In genomic region chr3:114112696-114113095, GRCh38 we compare ENCODE assay signal across 30 cellular contexts. TPM values are rescaled to one million over a fixed set of nuclear protein-coding genes. Genes with fewer than 3 reads are reported as not detected.
DNase-seq lines count a peak whose midpoint lies in the region; ATAC-seq and TF ChIP-seq lines count a peak whose summit lies in the region.
"Had no signal": no experiment of that assay in that cellular context is flagged by ENCODE, and none has a peak within 500 bp of the region (broad histone marks: within the 10 kb centered on the region; RNA-seq: fewer than 3 reads in every experiment).

No MANE protein-coding gene starts in this region.

- H3K27me3 ChIP-seq in esophagus squamous epithelium (peaks cover 0 to 28% (median 0%) of the 10 kb centered on the region in 4 donors), right lobe of liver (no peaks in the 10 kb centered on the region)
- H3K27me3 ChIP-seq: neural progenitor cell, sigmoid colon, thyroid gland, uterus had no signal

- no peak for ATAC-seq in right lobe of liver
- ATAC-seq: activated CD4-positive, CD25-positive, alpha-beta regulatory T cell treated with anti-CD3 and anti-CD28 coated beads, Interleukin-2, amount 50 U/mL, for 24 hours; left colon had no signal

- CTCF ChIA-PET in HEK293T (lab: Yijun Ruan, JAX) = no interaction called here

- H3K27ac ChIP-seq in esophagus squamous epithelium (no peak overlapping the region), right lobe of liver (no peak overlapping the region)
- H3K27ac ChIP-seq: C4-2B, neural progenitor cell, PC-9, sigmoid colon, thyroid gland, uterus had no signal

- H3K36me3 ChIP-seq in esophagus squamous epithelium (no peaks in the 10 kb centered on the region), right lobe of liver (no peaks in the 10 kb centered on the region)
- H3K36me3 ChIP-seq: neural progenitor cell, sigmoid colon, thyroid gland, uterus had no signal

- H3K4me3 ChIP-seq in epithelial cell of esophagus (ENCODE audit: low read length) (no peak overlapping the region), esophagus squamous epithelium (no peak overlapping the region), right lobe of liver (no peak overlapping the region)
- H3K4me3 ChIP-seq: neural progenitor cell, PC-9, sigmoid colon, thyroid gland, uterus had no signal

- no peak for TF ChIP-seq POLR2A in esophagus squamous epithelium (IDR thresholded peaks at IDR 0.05)
- TF ChIP-seq POLR2A in right lobe of liver (IDR thresholded peaks at IDR 0.05) = no peak

- H3K9me3 ChIP-seq in esophagus squamous epithelium (no peaks in the 10 kb centered on the region), right lobe of liver (no peaks in the 10 kb centered on the region)
- H3K9me3 ChIP-seq: sigmoid colon, thyroid gland, uterus had no signal

- peak; percentile 29 for DNase-seq in Daoy (ENCODE audit: low read depth)
- peak; percentile 14 for DNase-seq in LHCN-M2 (ENCODE audit: low read depth)
- peak; percentile 6 for DNase-seq in epithelial cell of esophagus (ENCODE audit: low read depth)
- peak; percentile 18 for DNase-seq in renal cortical epithelial cell (ENCODE audit: low read depth)
- no peak for DNase-seq in esophagus squamous epithelium (lab: John Stamatoyannopoulos, UW)
- DNase-seq in right lobe of liver = no peak
- DNase-seq in HEK293T (ENCODE audit: extremely low spot score) = no peak
- DNase-seq: activated CD4-positive, alpha-beta T cell treated with anti-CD3 and anti-CD28 coated beads, Interleukin-2, amount 50 U/mL, for 48 hours; activated naive CD4-positive, alpha-beta T cell treated with Interleukin-2 at 50 U/mL for 16 hours; cerebellar nuclear complex; DMS79; GOT3; immature natural killer cell; KBM-7; left colon; MM.1S; NCI-H1105 treated with DMSO at 0.1 percent for 48 hours; NCI-H2029; NCI-H2227 treated with DMSO at 0.1 percent for 48 hours; NCI-H526 treated with DMSO at 0.1 percent for 48 hours; PC-9; Right ventricle myocardium superior; sigmoid colon; stimulated activated CD4-positive, alpha-beta T cell treated with anti-CD3 and anti-CD28 coated beads, Interleukin-4, amount 100 ng/mL, for 24 hours; T-helper 2 cell; thyroid gland; uterus had no signal

- no peak for TF ChIP-seq CTCF in epithelial cell of esophagus (IDR thresholded peaks at IDR 0.05; ENCODE audit: insufficient read depth, low read depth, low read length, missing control alignments)
- TF ChIP-seq CTCF in esophagus squamous epithelium (IDR thresholded peaks at IDR 0.05) = no peak
- TF ChIP-seq CTCF in right lobe of liver (IDR thresholded peaks at IDR 0.05) = no peak

- WGBS in esophagus squamous epithelium, 2 donors = 52 to 70% methylated on average over 4 to 6 of the region's 6 CpGs
- 63% methylated on average over 4 of the region's 6 CpGs for WGBS in right lobe of liver (ENCODE audit: insufficient coverage, low coverage, low lambda C conversion rate, missing lambda C conversion rate)

- POLR2A ChIA-PET in HEK293T (lab: Yijun Ruan, JAX) = no interaction called here

- H3K4me1 ChIP-seq in esophagus squamous epithelium (peaks cover 0 to 28% (median 5%) of the 10 kb centered on the region in 3 donors), right lobe of liver (no peaks in the 10 kb centered on the region)
- H3K4me1 ChIP-seq: sigmoid colon, thyroid gland, uterus had no signal

- intact Hi-C loops in esophagus squamous epithelium (cut with DNase I) = no loop called here
- intact Hi-C loops in right lobe of liver (cut with DNase I) = no loop called here

TF ChIP-seq in HEK293T, 16 proteins besides CTCF, POLR2A, EP300 and RAD21:
- TF ChIP-seq, protein P1, sequence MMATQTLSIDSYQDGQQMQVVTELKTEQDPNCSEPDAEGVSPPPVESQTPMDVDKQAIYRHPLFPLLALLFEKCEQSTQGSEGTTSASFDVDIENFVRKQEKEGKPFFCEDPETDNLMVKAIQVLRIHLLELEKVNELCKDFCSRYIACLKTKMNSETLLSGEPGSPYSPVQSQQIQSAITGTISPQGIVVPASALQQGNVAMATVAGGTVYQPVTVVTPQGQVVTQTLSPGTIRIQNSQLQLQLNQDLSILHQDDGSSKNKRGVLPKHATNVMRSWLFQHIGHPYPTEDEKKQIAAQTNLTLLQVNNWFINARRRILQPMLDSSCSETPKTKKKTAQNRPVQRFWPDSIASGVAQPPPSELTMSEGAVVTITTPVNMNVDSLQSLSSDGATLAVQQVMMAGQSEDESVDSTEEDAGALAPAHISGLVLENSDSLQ (IDR thresholded peaks at IDR 0.05) = no peak

RNA-seq across cellular contexts. Expression of gene QTRT2, which starts 56.2 kb away (rescaled TPM):
- total RNA-seq in Daoy (2014; rRNA removed; shearing (Covaris generic)) = 37.0 and 82.4 TPM in 2 replicates
- 14.9 and 16.8 TPM in 2 replicates for total RNA-seq in LHCN-M2 (2014; rRNA removed)
- 4.2 TPM for polyA plus RNA-seq in LHCN-M2 (2012)
- total RNA-seq in renal cortical epithelial cell = 21.0 and 24.3 TPM in 2 replicates
- total RNA-seq in esophagus squamous epithelium = 10 to 100 TPM in 3 of 4 donors, 1 to 10 TPM in 1; 7.5 to 18.2 (median 15.6) TPM
- 1 to 10 TPM; 6.3 to 9.8 (median 7.8) TPM for total RNA-seq in right lobe of liver

RNA-seq across cellular contexts. Expression of gene CCDC191, which starts 56.4 kb away (rescaled TPM):
- total RNA-seq in Daoy (2014; rRNA removed; shearing (Covaris generic)) = 1.1 and 2.7 TPM in 2 replicates
- 0.51 and 1.3 TPM in 2 replicates for total RNA-seq in LHCN-M2 (2014; rRNA removed)
- polyA plus RNA-seq in LHCN-M2 (2012) = 0.29 TPM
- 1.6 and 6.4 TPM in 2 replicates for total RNA-seq in renal cortical epithelial cell
- 1 to 10 TPM in 3 of 4 donors, under 1 TPM in 1; 0.92 to 3.6 (median 1.8) TPM for total RNA-seq in esophagus squamous epithelium
- total RNA-seq in right lobe of liver = 1 to 10 TPM in 3 of 6 experiments, under 1 TPM in 3; 0.43 to 1.6 (median 0.96) TPM

Comparison
In these comparisons a context has a peak if more than half of its experiments do, and no peak if none do; other contexts are left out.
1. DNase-seq: peak in Daoy (single experiment), LHCN-M2 (single experiment), epithelial cell of esophagus (single experiment) and renal cortical epithelial cell (single experiment); none in esophagus squamous epithelium (single experiment), right lobe of liver (0 of 3) and HEK293T (single experiment).